Comparison of ENCODE assay signal across 17 cellular contexts in the genomic region with DNA sequence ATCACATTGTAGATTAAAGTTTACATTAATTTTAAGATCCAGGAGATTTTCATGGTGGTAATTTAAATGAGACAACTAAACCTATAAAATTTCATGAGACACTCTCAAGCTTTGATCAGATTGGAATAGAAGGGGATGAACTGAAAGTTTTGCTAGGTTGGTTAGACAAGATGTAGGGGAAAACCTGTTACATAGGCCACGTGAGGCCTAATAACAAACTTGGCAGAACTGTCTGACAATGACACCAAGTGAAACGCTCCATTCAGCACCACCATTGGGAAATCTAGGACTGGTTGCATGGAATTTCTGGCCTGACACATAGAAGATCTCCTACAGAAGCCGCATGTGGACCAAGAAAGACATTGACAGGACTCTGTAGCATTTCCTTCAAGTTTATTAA.
DNase-seq lines count a peak whose midpoint lies in the region; ATAC-seq and TF ChIP-seq lines count a peak whose summit lies in the region.
"Had no signal": no experiment of that assay in that cellular context is flagged by ENCODE, and none has a peak within 500 bp of the region (broad histone marks: within the 10 kb centered on the region; RNA-seq: fewer than 3 reads in every experiment).

No MANE protein-coding gene starts in this region.

- peak overlapping the region; percentile 30 for H3K27ac Mint-ChIP-seq in activated naive CD4-positive, alpha-beta T cell treated with anti-CD3 and anti-CD28 coated beads for 36 hours
- no peak overlapping the region for H3K27ac Mint-ChIP-seq in activated naive CD4-positive, alpha-beta T cell treated with anti-CD3 and anti-CD28 coated beads, Interleukin-2, amount 50 U/mL, for 72 hours
- peak overlapping the region in 4 of 6 donors; percentile 18 to 81 (median 52) for H3K27ac Mint-ChIP-seq in naive B cell

- no peak for ATAC-seq in activated naive CD4-positive, alpha-beta T cell treated with anti-CD3 and anti-CD28 coated beads, Interleukin-2, amount 50 U/mL, for 72 hours
- ATAC-seq in DND-41 (ENCODE audit: insufficient read depth, low read depth) (peak; percentile 49), naive B cell (ENCODE audit: low read depth in 2 of 2) (no peak), HG02981 (IDR thresholded peaks at IDR 0.05; ENCODE audit: unreplicated experiment) (no peak)
- ATAC-seq: HCT116 had no signal

- peak overlapping the region; percentile 7; the same call in 1 of the 2 replicates for H3K4me2 ChIP-seq in DND-41 (ENCODE audit: insufficient read depth, low read length)
- no peak overlapping the region for H3K4me2 ChIP-seq in Loucy (ENCODE audit: low read depth, low read length, poor library complexity, severe bottlenecking)
- H3K4me2 ChIP-seq: PC-9 had no signal

- H2AFZ ChIP-seq in DND-41 (ENCODE audit: low read depth, low read length) (peak overlapping the region; percentile 78), Loucy (ENCODE audit: low read length) (peak overlapping the region; percentile 74)
- H2AFZ ChIP-seq: PC-9 had no signal

- H3K79me2 ChIP-seq in DND-41 (ENCODE audit: insufficient read depth, low read length) (no peaks in the 10 kb centered on the region), Loucy (ENCODE audit: insufficient read depth, low read length) (no peaks in the 10 kb centered on the region)

- H4K20me1 ChIP-seq in DND-41 (ENCODE audit: insufficient read depth, low read length) (no peaks in the 10 kb centered on the region), Loucy (ENCODE audit: insufficient read depth, low read length, poor library complexity, severe bottlenecking) (no peaks in the 10 kb centered on the region)

- no peak for DNase-seq in activated naive CD4-positive, alpha-beta T cell treated with anti-CD3 and anti-CD28 coated beads for 36 hours
- DNase-seq in activated naive CD4-positive, alpha-beta T cell treated with anti-CD3 and anti-CD28 coated beads, Interleukin-2, amount 50 U/mL, for 72 hours (ENCODE audit: low spot score in 2 of 2), result no peak
- DNase-seq in DND-41 (no peak), naive B cell (no peak), RKO (ENCODE audit: low spot score) (no peak), NCI-H2171 (lab: John Stamatoyannopoulos, UW) (no peak)
- DNase-seq: ACHN, COR-L47, DMS53, MG63, NCI-H1105, NCI-H1694 treated with DMSO at 0.1 percent for 48 hours, NCI-H446, PC-9 had no signal

- peaks cover 65% of the 10 kb centered on the region for H3K4me1 ChIP-seq in DND-41 (ENCODE audit: insufficient read depth, low read length)
- H3K4me1 ChIP-seq in Loucy (ENCODE audit: insufficient read depth, low read length, poor library complexity, severe bottlenecking), result peaks cover 15% of the 10 kb centered on the region

- no peaks in the 10 kb centered on the region for H3K27me3 Mint-ChIP-seq in activated naive CD4-positive, alpha-beta T cell treated with anti-CD3 and anti-CD28 coated beads for 36 hours (ENCODE audit: low read depth)
- H3K27me3 Mint-ChIP-seq in naive B cell, result no peaks in the 10 kb centered on the region

- peak overlapping the region; percentile 44 for H3K9ac ChIP-seq in DND-41 (ENCODE audit: low read depth, low read length)
- no peak overlapping the region for H3K9ac ChIP-seq in Loucy (ENCODE audit: low read depth, low read length, poor library complexity, severe bottlenecking)

- CTCF ChIA-PET in activated naive CD4-positive, alpha-beta T cell treated with anti-CD3 and anti-CD28 coated beads for 36 hours (lab: Charles Lee), result interaction anchor here (0.5 to 1.2 kb wide), 3 partner anchors 36 to 1482 kb away, joined by 3 to 5 read pairs (median 4); no protein-coding TSS in a partner anchor

- H3K36me3 ChIP-seq in DND-41 (ENCODE audit: insufficient read depth, low read length), result no peaks in the 10 kb centered on the region
- H3K36me3 ChIP-seq in Loucy (ENCODE audit: insufficient read depth, low read length), result no peaks in the 10 kb centered on the region
- H3K36me3 ChIP-seq: MG63 had no signal

- no peaks in the 10 kb centered on the region for H3K27me3 ChIP-seq in DND-41 (ENCODE audit: insufficient read depth, low read length, poor library complexity)
- no peaks in the 10 kb centered on the region for H3K27me3 ChIP-seq in Loucy (ENCODE audit: insufficient read depth, low read length, poor library complexity, severe bottlenecking)
- H3K27me3 ChIP-seq: MG63 had no signal

- H3K9me2 ChIP-seq in Loucy (replicated peaks; ENCODE audit: low read depth, low read length), result no peaks in the 10 kb centered on the region

- TF ChIP-seq CTCF in DND-41 (IDR thresholded peaks at IDR 0.05; ENCODE audit: borderline replicate concordance, extremely low read depth, low read length, poor library complexity, severe bottlenecking), result no peak
- no peak for TF ChIP-seq CTCF in Loucy (conservative IDR thresholded peaks at IDR 0.05; ENCODE audit: low read length)

- H3K4me3 ChIP-seq in DND-41 (ENCODE audit: low read depth in 1 of 2, low read length in 2 of 2) (no peak overlapping the region), Loucy (ENCODE audit: low read length, poor library complexity, severe bottlenecking) (no peak overlapping the region)
- H3K4me3 ChIP-seq: MG63, PC-9 had no signal

- H3K9me3 ChIP-seq in DND-41 (ENCODE audit: insufficient read depth, low read length, severe bottlenecking), result no peaks in the 10 kb centered on the region
- no peaks in the 10 kb centered on the region for H3K9me3 ChIP-seq in Loucy (ENCODE audit: insufficient read depth, low read depth, low read length)

- H3K36me3 Mint-ChIP-seq in activated naive CD4-positive, alpha-beta T cell treated with anti-CD3 and anti-CD28 coated beads for 36 hours (ENCODE audit: low read depth), result no peaks in the 10 kb centered on the region
- H3K36me3 Mint-ChIP-seq in activated naive CD4-positive, alpha-beta T cell treated with anti-CD3 and anti-CD28 coated beads, Interleukin-2, amount 50 U/mL, for 72 hours, result peaks cover 0 to 48% of the 10 kb centered on the region in 2 donors
- no peaks in the 10 kb centered on the region for H3K36me3 Mint-ChIP-seq in naive B cell

- peak overlapping the region; percentile 91 for H3K27ac ChIP-seq in DND-41 (ENCODE audit: low read length)
- H3K27ac ChIP-seq: PC-9 had no signal

- H3K4me3 Mint-ChIP-seq in activated naive CD4-positive, alpha-beta T cell treated with anti-CD3 and anti-CD28 coated beads for 36 hours, result no peak overlapping the region
- no peak overlapping the region for H3K4me3 Mint-ChIP-seq in naive B cell

- 0 out of 2 replicates have a peak, but pooled peaks cover 3% of the 10 kb centered on the region for H3F3A ChIP-seq in Loucy (ENCODE audit: low read depth)

- H3K9me3 Mint-ChIP-seq in activated naive CD4-positive, alpha-beta T cell treated with anti-CD3 and anti-CD28 coated beads for 36 hours, result no peaks in the 10 kb centered on the region
- H3K9me3 Mint-ChIP-seq in activated naive CD4-positive, alpha-beta T cell treated with anti-CD3 and anti-CD28 coated beads, Interleukin-2, amount 50 U/mL, for 72 hours, result peaks cover 5 to 10% of the 10 kb centered on the region in 2 donors
- H3K9me3 Mint-ChIP-seq in naive B cell, result peaks cover 0 to 3% (median 0%) of the 10 kb centered on the region in 7 donors

- H3K4me1 Mint-ChIP-seq in activated naive CD4-positive, alpha-beta T cell treated with anti-CD3 and anti-CD28 coated beads for 36 hours (ENCODE audit: low read depth), result peaks cover 61% of the 10 kb centered on the region
- peaks cover 21 to 43% (median 22%) of the 10 kb centered on the region in 3 donors for H3K4me1 Mint-ChIP-seq in naive B cell

- intact Hi-C loops in activated naive CD4-positive, alpha-beta T cell treated with anti-CD3 and anti-CD28 coated beads for 36 hours (cut with micrococcal nuclease), result no loop called here

Comparison
In these comparisons a context has a peak if more than half of its experiments do, and no peak if none do; other contexts are left out.
1. H3K27ac Mint-ChIP-seq: peak in activated naive CD4-positive, alpha-beta T cell treated with anti-CD3 and anti-CD28 coated beads for 36 hours (single experiment) and naive B cell (4 of 6); none in activated naive CD4-positive, alpha-beta T cell treated with anti-CD3 and anti-CD28 coated beads, Interleukin-2, amount 50 U/mL, for 72 hours (0 of 2).